Comparison of ENCODE assay signal across 8 cellular contexts in the genomic region with DNA sequence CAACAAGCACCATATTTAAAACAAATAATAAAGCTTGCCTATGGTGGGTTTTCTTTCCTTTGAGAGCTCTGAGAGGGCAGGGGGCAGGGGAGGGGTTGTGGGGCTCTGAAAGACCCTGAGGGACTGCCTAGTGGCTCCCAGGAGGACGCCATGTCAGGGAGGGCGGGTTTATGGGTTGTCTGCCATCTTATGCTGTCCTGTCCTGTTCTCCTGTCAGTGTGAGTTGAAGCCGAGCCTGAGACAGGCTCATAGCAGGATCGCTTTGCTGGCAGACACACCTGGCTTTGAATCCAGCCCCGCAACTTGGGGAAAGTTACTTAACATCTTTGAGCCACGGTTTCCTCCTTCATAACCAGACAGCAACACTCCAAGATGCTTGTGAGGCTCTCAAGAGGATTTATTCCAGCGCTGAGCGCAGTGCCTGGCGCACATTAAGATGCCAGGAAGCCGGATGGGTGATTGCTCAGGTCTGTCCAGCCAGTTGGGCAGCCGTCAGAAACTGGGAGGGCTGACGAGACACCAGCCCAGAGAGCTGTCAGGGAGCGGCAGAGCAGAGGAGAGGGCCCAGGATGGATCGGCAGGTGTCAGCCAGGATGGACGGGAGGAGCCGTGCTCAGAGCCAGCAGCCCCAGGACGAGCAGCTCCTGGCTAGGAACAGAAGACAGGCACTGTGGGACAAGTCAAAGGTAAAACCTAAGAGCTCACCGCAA. TPM values are rescaled to one million over a fixed set of nuclear protein-coding genes. Genes with fewer than 3 reads are reported as not detected.
DNase-seq lines count a peak whose midpoint lies in the region; FAIRE-seq and TF ChIP-seq lines count a peak whose summit lies in the region.

No MANE protein-coding gene starts in this region.

- H3K36me3 ChIP-seq in mucosa of rectum (ENCODE audit: control insufficient read depth in 2 of 2, insufficient read depth in 2 of 2, low read length in 2 of 2) (no peaks in the 10 kb centered on the region), tibial nerve (no peaks in the 10 kb centered on the region)

- peak; percentile 16 for DNase-seq in activated CD4-positive, alpha-beta T cell treated with anti-CD3 and anti-CD28 coated beads, Interleukin-2, amount 10 ng/mL, durations not matched to agents 7 days and 5 days
- no peak for DNase-seq in activated CD4-positive, alpha-beta T cell treated with anti-CD3 and anti-CD28 coated beads for 1 hour
- DNase-seq in tibial nerve (ENCODE audit: low spot score in 2 of 2) (no peak), pons (ENCODE audit: low spot score) (no peak), HTR-8/SVneo (ENCODE audit: insufficient read length, low spot score) (no peak), midbrain (lab: John Stamatoyannopoulos, UW) (no peak)

- H3K27me3 ChIP-seq in mucosa of rectum (ENCODE audit: control insufficient read depth in 2 of 2, insufficient read depth in 2 of 2, low read length in 2 of 2) (no peaks in the 10 kb centered on the region), tibial nerve (no peaks in the 10 kb centered on the region)

- H3K36me3 Mint-ChIP-seq in activated CD4-positive, alpha-beta T cell treated with anti-CD3 and anti-CD28 coated beads, Interleukin-2, amount 10 ng/mL, durations not matched to agents 7 days and 5 days (ENCODE audit: low read depth), result peaks cover 42% of the 10 kb centered on the region
- H3K36me3 Mint-ChIP-seq in brain, result no peaks in the 10 kb centered on the region

- H3K4me1 ChIP-seq in mucosa of rectum (ENCODE audit: control insufficient read depth in 2 of 2, insufficient read depth in 2 of 2, low read length in 2 of 2) (peaks cover 30 to 31% of the 10 kb centered on the region in 2 donors), tibial nerve (peaks cover 4 to 64% (median 46%) of the 10 kb centered on the region in 4 donors)

- TF ChIP-seq CTCF in brain (conservative IDR thresholded peaks at IDR 0.05) (no peak), tibial nerve (IDR thresholded peaks at IDR 0.05) (no peak)

- H3K27me3 Mint-ChIP-seq in activated CD4-positive, alpha-beta T cell treated with anti-CD3 and anti-CD28 coated beads, Interleukin-2, amount 10 ng/mL, durations not matched to agents 7 days and 5 days, result peaks cover 2% of the 10 kb centered on the region
- H3K27me3 Mint-ChIP-seq in brain, result peaks cover 3% of the 10 kb centered on the region

- H3K4me3 Mint-ChIP-seq in activated CD4-positive, alpha-beta T cell treated with anti-CD3 and anti-CD28 coated beads, Interleukin-2, amount 10 ng/mL, durations not matched to agents 7 days and 5 days, result peak overlapping the region; percentile 90
- H3K4me3 Mint-ChIP-seq in brain, result peak overlapping the region in 2 of 5 experiments; percentile 47 to 86

- no peak for FAIRE-seq in HTR-8/SVneo (lab: Jason Lieb, UNC)

- peak overlapping the region; percentile 58 to 69 for H3K4me3 ChIP-seq in mucosa of rectum (ENCODE audit: low read length in 2 of 2)
- H3K4me3 ChIP-seq in tibial nerve, result peak overlapping the region; percentile 30 to 50 (median 42)

- CTCF ChIA-PET in activated CD4-positive, alpha-beta T cell treated with anti-CD3 and anti-CD28 coated beads, Interleukin-2, amount 10 ng/mL, durations not matched to agents 7 days and 5 days (lab: Charles Lee), result interaction anchor here (0.9 to 1.5 kb wide), 2 partner anchors 19 to 43 kb away, joined by 3 to 4 read pairs; no protein-coding TSS in a partner anchor

- TF ChIP-seq POLR2A in tibial nerve (IDR thresholded peaks at IDR 0.05), result no peak

- H3K9ac ChIP-seq in mucosa of rectum (ENCODE audit: low read depth in 1 of 2, low read length in 2 of 2), result peak overlapping the region; percentile 72 to 74

- H3K27ac Mint-ChIP-seq in activated CD4-positive, alpha-beta T cell treated with anti-CD3 and anti-CD28 coated beads, Interleukin-2, amount 10 ng/mL, durations not matched to agents 7 days and 5 days, result peak overlapping the region; percentile 98
- peak overlapping the region in 4 of 5 experiments; percentile 49 to 87 (median 60) for H3K27ac Mint-ChIP-seq in brain

- TF ChIP-seq EP300 in tibial nerve (IDR thresholded peaks at IDR 0.05), result no peak

- H3K9me3 ChIP-seq in mucosa of rectum (ENCODE audit: control insufficient read depth in 2 of 2, low read length in 2 of 2), result no peaks in the 10 kb centered on the region
- H3K9me3 ChIP-seq in tibial nerve, result no peaks in the 10 kb centered on the region

- 66 to 70% methylated on average over 18 of the region's 18 CpGs for WGBS in tibial nerve, 2 donors

- POLR2A ChIA-PET in activated CD4-positive, alpha-beta T cell treated with anti-CD3 and anti-CD28 coated beads, Interleukin-2, amount 10 ng/mL, durations not matched to agents 7 days and 5 days (lab: Charles Lee), result interaction anchor here (0.7 kb wide), 1 partner anchor 18 kb away, joined by 3 read pairs; no protein-coding TSS in a partner anchor

- peaks cover 89% of the 10 kb centered on the region for H3K4me1 Mint-ChIP-seq in activated CD4-positive, alpha-beta T cell treated with anti-CD3 and anti-CD28 coated beads, Interleukin-2, amount 10 ng/mL, durations not matched to agents 7 days and 5 days
- H3K4me1 Mint-ChIP-seq in brain, result peaks cover 55% of the 10 kb centered on the region

- H3K9me3 Mint-ChIP-seq in activated CD4-positive, alpha-beta T cell treated with anti-CD3 and anti-CD28 coated beads, Interleukin-2, amount 10 ng/mL, durations not matched to agents 7 days and 5 days, result no peaks in the 10 kb centered on the region
- H3K9me3 Mint-ChIP-seq in brain, result no peaks in the 10 kb centered on the region

- peak overlapping the region; percentile 84 to 93 for H3K27ac ChIP-seq in mucosa of rectum (ENCODE audit: low read depth in 2 of 2, low read length in 2 of 2)
- H3K27ac ChIP-seq in tibial nerve, result peak overlapping the region; percentile 62 to 94 (median 86)

RNA-seq across cellular contexts. Expression of a gene that starts 36.8 kb away (rescaled TPM):
- under 1 TPM in 1 of 2 experiments, not detected in 1; 0.10 TPM for total RNA-seq in activated CD4-positive, alpha-beta T cell treated with anti-CD3 and anti-CD28 coated beads, Interleukin-2, amount 10 ng/mL, durations not matched to agents 7 days and 5 days
- not detected for polyA plus RNA-seq in brain (ENCODE audit: insufficient read depth, low read depth, low replicate concordance)
- total RNA-seq in tibial nerve, result 1 to 10 TPM in 1 of 4 donors, under 1 TPM in 1, not detected in 2; 0.63 to 5.9 TPM
